In the genomic region with DNA sequence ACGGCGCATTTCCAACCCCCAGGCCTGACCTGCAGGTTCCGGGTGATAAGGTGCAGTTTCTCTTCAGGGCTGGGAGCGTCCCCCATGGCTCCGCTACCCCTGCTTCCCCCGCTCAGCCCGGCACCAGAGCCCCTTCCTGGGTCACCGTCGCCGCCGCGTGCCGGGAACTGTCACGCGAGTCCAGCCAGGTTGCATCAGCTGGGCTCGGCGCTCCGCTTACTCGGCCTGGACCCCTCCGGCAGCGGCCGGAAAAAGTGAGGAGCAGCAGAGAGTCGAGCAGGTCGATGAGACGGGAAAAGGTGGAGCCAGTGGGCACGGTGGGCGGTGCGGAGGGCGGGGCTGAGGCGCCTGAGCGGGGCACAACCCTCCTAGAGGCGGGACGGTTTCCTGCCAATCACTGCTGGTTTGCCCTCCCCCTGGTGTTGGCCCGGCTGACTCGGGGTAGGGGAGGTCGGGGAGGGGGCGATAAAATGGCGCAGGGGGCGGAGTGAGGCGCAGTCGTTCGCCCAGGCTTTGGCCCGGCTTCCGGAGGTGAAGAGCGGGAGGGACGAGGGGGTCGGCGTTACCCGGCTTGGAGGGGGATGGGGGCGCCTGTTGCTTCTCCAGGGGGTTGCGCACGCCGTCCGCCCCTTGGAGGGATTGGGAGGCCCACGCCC, we compare ENCODE assay signal across 8 cellular contexts. TPM values are rescaled to one million over a fixed set of nuclear protein-coding genes. Genes with fewer than 3 reads are reported as not detected.
DNase-seq lines count a peak whose midpoint lies in the region; ATAC-seq and TF ChIP-seq lines count a peak whose summit lies in the region.

A gene (plus strand): TSS at position 495 of the 656 bp plus-strand sequence. CDS start 8,447 bp downstream, outside the sequence.
A gene (minus strand): TSS at position 200 of the 656 bp plus-strand sequence. CDS start 114 bp downstream, at position 86.

- H3K4me1 ChIP-seq in BE2C (no peaks in the 10 kb centered on the region), colonic mucosa (peaks cover 3% of the 10 kb centered on the region)

- H3K9me3 ChIP-seq in BE2C (no peaks in the 10 kb centered on the region), colonic mucosa (no peaks in the 10 kb centered on the region)

- H3K27me3 ChIP-seq in BE2C (no peaks in the 10 kb centered on the region), colonic mucosa (no peaks in the 10 kb centered on the region), layer of hippocampus (ENCODE audit: control insufficient read depth, insufficient read depth, low read length) (no peaks in the 10 kb centered on the region)

- intact Hi-C loops in colonic mucosa (cut with DNase I) = no loop called here

- peak within 1 kb of the TSS; percentile 94 for H3K27ac ChIP-seq in colonic mucosa
- H3K27ac ChIP-seq in layer of hippocampus (ENCODE audit: low read depth, low read length) = peak within 1 kb of the TSS; percentile 89

- no peak for TF ChIP-seq CTCF in BE2C (IDR thresholded peaks at IDR 0.05; ENCODE audit: low read depth, low read length)
- TF ChIP-seq CTCF in colonic mucosa (IDR thresholded peaks at IDR 0.05) = no peak

- H3K4me3 ChIP-seq in BE2C (ENCODE audit: low read depth, low read length) = peak within 1 kb of the TSS; percentile 93
- peak within 1 kb of the TSS; percentile 69 for H3K4me3 ChIP-seq in colonic mucosa

- peak; percentile 79 for ATAC-seq in HG03460 (IDR thresholded peaks at IDR 0.05; ENCODE audit: unreplicated experiment)

- H3K36me3 ChIP-seq in BE2C (peaks cover 17% of the 10 kb centered on the region), colonic mucosa (no peaks in the 10 kb centered on the region)

- peak within 1 kb of the TSS; percentile 98 to 100 for H3K9ac ChIP-seq in colonic mucosa (ENCODE audit: low read depth in 2 of 2, low read length in 2 of 2)

- DNase-seq in BE2C (peak; percentile 96), GM19240 (ENCODE audit: insufficient read length, low spot score) (peak; percentile 78), NCI-H526 (lab: John Stamatoyannopoulos, UW) (peak; percentile 95 to 99), colonic mucosa (peak; percentile 100)
- peak; percentile 100 for DNase-seq in activated CD4-positive, alpha-beta T cell treated with anti-CD3 and anti-CD28 coated beads for 48 hours
- DNase-seq in stimulated activated CD4-positive, alpha-beta T cell treated with anti-CD3 and anti-CD28 coated beads, Interleukin-1b, Interleukin-23, amount 100 ng/mL, for 4 hours (ENCODE audit: low read depth in 2 of 2) = peak; percentile 100

RNA-seq across cellular contexts. Expression of the first gene that starts in this region (rescaled TPM):
- 18.9 TPM for polyA plus RNA-seq in BE2C (2012; ENCODE audit: insufficient read depth, insufficient read length, low read depth)
- 10 to 100 TPM; 19.0 to 24.9 TPM for total RNA-seq in colonic mucosa

RNA-seq across cellular contexts. Expression of the second gene that starts in this region (rescaled TPM):
- 252 TPM for polyA plus RNA-seq in BE2C (2012; ENCODE audit: insufficient read depth, insufficient read length, low read depth)
- total RNA-seq in colonic mucosa = 100 to 1,000 TPM in 1 of 2 donors, 10 to 100 TPM in 1; 60.2 to 116 TPM

Comparison
In these comparisons a context has a peak if more than half of its experiments do, and no peak if none do; other contexts are left out.
1. Peak in every context shown above with its lines: DNase-seq, ATAC-seq, H3K4me3 ChIP-seq and H3K27ac ChIP-seq.